In genomic region chr12:117068492-117068891, GRCh38 we compare ENCODE assay signal across 15 cellular contexts. TPM values are rescaled to one million over a fixed set of nuclear protein-coding genes. Genes with fewer than 3 reads are reported as not detected.
DNase-seq lines count a peak whose midpoint lies in the region; ATAC-seq and TF ChIP-seq lines count a peak whose summit lies in the region.
"Had no signal": no experiment of that assay in that cellular context is flagged by ENCODE, and none has a peak within 500 bp of the region (broad histone marks: within the 10 kb centered on the region; RNA-seq: fewer than 3 reads in every experiment).

No MANE protein-coding gene starts in this region.

- peaks cover 47% of the 10 kb centered on the region for H3K4me1 ChIP-seq in left ventricle myocardium inferior
- peaks cover 0 to 80% (median 29%) of the 10 kb centered on the region in 6 donors for H3K4me1 ChIP-seq in spleen
- H3K4me1 ChIP-seq in BE2C: peaks cover 4% of the 10 kb centered on the region; the same call in 1 of the 2 replicates
- H3K4me1 ChIP-seq: A549 had no signal

- TF ChIP-seq CTCF in Calu3 (IDR thresholded peaks at IDR 0.05; ENCODE audit: unreplicated experiment): no peak
- no peak for TF ChIP-seq CTCF in left ventricle myocardium inferior (IDR thresholded peaks at IDR 0.05; ENCODE audit: borderline replicate concordance)
- TF ChIP-seq CTCF in spleen (IDR thresholded peaks at IDR 0.05 in 8 of 11, conservative IDR thresholded peaks at IDR 0.05 in 3 of 11): no peak
- no peak for TF ChIP-seq CTCF in BE2C (IDR thresholded peaks at IDR 0.05; ENCODE audit: low read depth, low read length)

- no peak overlapping the region for H3K4me3 Mint-ChIP-seq in Calu3 (ENCODE audit: low read depth, unreplicated experiment)
- H3K4me3 Mint-ChIP-seq: CD4-positive, alpha-beta T cell; HFFc6 had no signal

- H3K36me3 Mint-ChIP-seq in Calu3 (ENCODE audit: insufficient read depth, unreplicated experiment): peaks cover 95% of the 10 kb centered on the region

- H3K36me3 ChIP-seq in left ventricle myocardium inferior (no peaks in the 10 kb centered on the region), spleen (peaks cover 0 to 6% (median 0%) of the 10 kb centered on the region in 6 donors), BE2C (no peaks in the 10 kb centered on the region; the same call in 1 of the 2 replicates)

- 74 to 96% (median 83%) methylated on average over 8 of the region's 8 CpGs for WGBS in spleen, 5 donors

- H3K4me1 Mint-ChIP-seq in Calu3 (ENCODE audit: low read depth, unreplicated experiment): peaks cover 35% of the 10 kb centered on the region

- H3K9me3 ChIP-seq in left ventricle myocardium inferior (replicated peaks) (no peaks in the 10 kb centered on the region), spleen (no peaks in the 10 kb centered on the region), BE2C (no peaks in the 10 kb centered on the region)
- H3K9me3 ChIP-seq: A549 had no signal

- H3K27ac ChIP-seq in left ventricle myocardium inferior (replicated peaks) (peak overlapping the region; percentile 85), spleen (peak overlapping the region in 5 of 8 donors; percentile 58 to 82 (median 79))
- H3K27ac ChIP-seq: A549 had no signal

- H3K9me3 Mint-ChIP-seq in Calu3 (ENCODE audit: low read depth, unreplicated experiment): no peaks in the 10 kb centered on the region
- H3K9me3 Mint-ChIP-seq: CD4-positive, alpha-beta T cell; HFFc6 had no signal

- peak overlapping the region; percentile 58 for H3K27ac Mint-ChIP-seq in Calu3 (ENCODE audit: unreplicated experiment)
- H3K27ac Mint-ChIP-seq: CD4-positive, alpha-beta T cell; HFFc6 had no signal

- no TSS peak for BruUV-seq in Calu3 (replicated peaks; lab: Mats Ljungman, UMichigan)

- peak overlapping the region; percentile 12 for H3K4me3 ChIP-seq in left ventricle myocardium inferior
- no peak overlapping the region for H3K4me3 ChIP-seq in spleen
- no peak overlapping the region for H3K4me3 ChIP-seq in BE2C (ENCODE audit: low read depth, low read length)
- H3K4me3 ChIP-seq: A549 had no signal

- CTCF ChIA-PET in Calu3 (lab: Charles Lee): no interaction called here

- no peaks in the 10 kb centered on the region for H3K27me3 Mint-ChIP-seq in Calu3 (ENCODE audit: unreplicated experiment)
- H3K27me3 Mint-ChIP-seq: CD4-positive, alpha-beta T cell had no signal

- no peak for DNase-seq in Calu3
- DNase-seq in Right ventricle myocardium superior: peak; percentile 39
- DNase-seq in left ventricle myocardium inferior: no peak
- no peak for DNase-seq in spleen
- no peak for DNase-seq in T1000 (lab: John Stamatoyannopoulos, UW)
- DNase-seq in dermis blood vessel endothelial cell: no peak
- no peak for DNase-seq in RKO (ENCODE audit: low spot score)
- no peak for DNase-seq in BE2C
- DNase-seq: CD4-positive, alpha-beta T cell; DMS153; DMS79 treated with DMSO at 0.1 percent for 48 hours; EL; HCEC 1CT; HFFc6 had no signal

- intact Hi-C loops in Calu3 (cut with micrococcal nuclease; ENCODE audit: unreplicated experiment) (no loop called here), Right ventricle myocardium superior (cut with DNase I) (no loop called here), left ventricle myocardium inferior (cut with micrococcal nuclease) (no loop called here), spleen (cut with DNase I; ENCODE audit: low total_unique reads) (no loop called here)

- ATAC-seq in Right ventricle myocardium superior (ENCODE audit: poor library complexity): peak; percentile 83
- ATAC-seq: A549 had no signal

- TF ChIP-seq POLR2A in spleen (IDR thresholded peaks at IDR 0.05): no peak

- H3K27me3 ChIP-seq in left ventricle myocardium inferior (ENCODE audit: low read depth) (no peaks in the 10 kb centered on the region), spleen (replicated peaks in 1 of 7) (no peaks in the 10 kb centered on the region), BE2C (no peaks in the 10 kb centered on the region)

RNA-seq across cellular contexts. Expression of gene TESC, which starts 30.7 kb away (rescaled TPM):
- total RNA-seq in Calu3 (2022) (647 and 669 TPM in 2 replicates), Right ventricle myocardium superior (93.6 TPM), left ventricle myocardium inferior (92.1 TPM), spleen (10 to 100 TPM in 5 of 7 donors, 1 to 10 TPM in 2; 5.5 to 26.9 (median 20.3) TPM), dermis blood vessel endothelial cell (1.5 and 18.4 TPM in 2 replicates)
- 10 to 100 TPM in 2 of 3 donors, 1 to 10 TPM in 1; 5.5 to 16.1 (median 10.9) TPM for polyA plus RNA-seq in spleen
- polyA plus RNA-seq in BE2C (2012; ENCODE audit: insufficient read depth, insufficient read length, low read depth): not detected
- total RNA-seq: HFFc6 had no signal
